Comparison of ENCODE assay signal across 14 cellular contexts in the genomic region with DNA sequence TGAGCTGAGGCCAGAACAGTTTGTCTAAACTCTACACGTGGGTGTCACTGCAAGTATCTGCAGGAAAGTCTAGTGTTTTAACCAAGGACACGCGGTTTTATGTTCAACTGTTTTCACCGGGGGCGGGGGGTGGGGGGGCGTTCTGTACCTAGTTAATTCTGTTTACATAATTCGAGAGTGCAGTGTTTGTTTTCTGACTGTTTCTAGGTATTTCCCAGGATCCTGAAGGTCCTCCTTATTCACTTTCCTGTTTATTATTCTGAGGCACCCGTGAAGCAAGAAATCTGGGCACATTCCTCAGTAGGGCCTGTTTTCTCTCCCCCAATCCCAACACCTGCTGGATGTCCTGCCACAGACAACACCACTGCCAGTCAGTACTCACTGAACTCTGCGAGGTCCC. TPM values are rescaled to one million over a fixed set of nuclear protein-coding genes. Genes with fewer than 3 reads are reported as not detected.
DNase-seq lines count a peak whose midpoint lies in the region; ATAC-seq and TF ChIP-seq lines count a peak whose summit lies in the region.
"Had no signal": no experiment of that assay in that cellular context is flagged by ENCODE, and none has a peak within 500 bp of the region (broad histone marks: within the 10 kb centered on the region; RNA-seq: fewer than 3 reads in every experiment).

No MANE protein-coding gene starts in this region.

- no peak overlapping the region for H3K27ac Mint-ChIP-seq in CD4-positive, alpha-beta T cell

- H3K27ac ChIP-seq in HL-60 (replicated peaks): peak overlapping the region; percentile 35
- H3K27ac ChIP-seq in mesodermal cell (ENCODE audit: low read depth, low read length, severe bottlenecking): peak overlapping the region; percentile 41
- H3K27ac ChIP-seq in suprapubic skin: peak overlapping the region; percentile 27
- H3K27ac ChIP-seq in CD4-positive, alpha-beta T cell (ENCODE audit: low read depth, low read length): no peak overlapping the region
- H3K27ac ChIP-seq: KMS-11, PC-9 had no signal

- CTCF ChIA-PET in CD4-positive, alpha-beta T cell (lab: Charles Lee): no interaction called here

- no peak overlapping the region for H3K4me3 Mint-ChIP-seq in CD4-positive, alpha-beta T cell

- intact Hi-C loops in CD4-positive, alpha-beta T cell (cut with DNase I, micrococcal nuclease): no loop called here

- H3K27me3 Mint-ChIP-seq in CD4-positive, alpha-beta T cell: no peaks in the 10 kb centered on the region

- TF ChIP-seq POLR2A in suprapubic skin (IDR thresholded peaks at IDR 0.05): no peak

- POLR2A ChIA-PET in CD4-positive, alpha-beta T cell (lab: Charles Lee): no interaction called here

- TF ChIP-seq EP300 in suprapubic skin (IDR thresholded peaks at IDR 0.05): no peak

- ATAC-seq in CD4-positive, alpha-beta T cell (ENCODE audit: poor library complexity): no peak

- no peaks in the 10 kb centered on the region for H3K27me3 ChIP-seq in HL-60 (ENCODE audit: insufficient read depth, poor library complexity, severe bottlenecking)
- no peaks in the 10 kb centered on the region for H3K27me3 ChIP-seq in suprapubic skin
- H3K27me3 ChIP-seq in CD4-positive, alpha-beta T cell (ENCODE audit: control insufficient read depth, insufficient read depth, low read length): no peaks in the 10 kb centered on the region
- H3K27me3 ChIP-seq: BE2C had no signal

- H3K36me3 Mint-ChIP-seq in CD4-positive, alpha-beta T cell (ENCODE audit: low read depth): peaks cover 7% of the 10 kb centered on the region

- no peaks in the 10 kb centered on the region for H3K36me3 ChIP-seq in mesodermal cell (ENCODE audit: control insufficient read depth, insufficient read depth, low read length)
- H3K36me3 ChIP-seq in suprapubic skin: no peaks in the 10 kb centered on the region
- H3K36me3 ChIP-seq: BE2C had no signal

- TF ChIP-seq CTCF in HL-60 (IDR thresholded peaks at IDR 0.05; ENCODE audit: insufficient read depth, low read length) (no peak), suprapubic skin (IDR thresholded peaks at IDR 0.05) (no peak)
- TF ChIP-seq CTCF in CD4-positive, alpha-beta T cell (IDR thresholded peaks at IDR 0.05): no peak

- DNase-seq in HL-60 (ENCODE audit: low read depth in 1 of 2, low spot score in 1 of 2): no peak
- peak; percentile 23 for DNase-seq in astrocyte of the hippocampus (ENCODE audit: low read depth, low spot score)
- no peak for DNase-seq in suprapubic skin (ENCODE audit: low spot score in 2 of 2)
- no peak for DNase-seq in NCI-H1930 (lab: John Stamatoyannopoulos, UW)
- DNase-seq in CD4-positive, alpha-beta T cell: no peak
- DNase-seq in SKM-1 (lab: John Stamatoyannopoulos, UW; ENCODE audit: unreplicated experiment): no peak
- DNase-seq: DMS153, NCI-H1092, NCI-H446, PC-9 had no signal

- H3K4me1 ChIP-seq in mesodermal cell (ENCODE audit: control insufficient read depth, insufficient read depth, low read length, poor library complexity, severe bottlenecking): peaks cover 6% of the 10 kb centered on the region
- peaks cover 18% of the 10 kb centered on the region for H3K4me1 ChIP-seq in suprapubic skin
- H3K4me1 ChIP-seq: BE2C had no signal

- WGBS in mesodermal cell (ENCODE audit: insufficient coverage in 2 of 2), 2 experiments: 87 to 92% methylated on average over 5 to 8 of the region's 9 CpGs
- WGBS in suprapubic skin: 35% methylated on average over 9 of the region's 9 CpGs

- H3K9me3 Mint-ChIP-seq in CD4-positive, alpha-beta T cell: no peaks in the 10 kb centered on the region

- no peaks in the 10 kb centered on the region for H3K4me1 Mint-ChIP-seq in CD4-positive, alpha-beta T cell (ENCODE audit: low read depth)

- H3K9me3 ChIP-seq in mesodermal cell (ENCODE audit: control insufficient read depth, low read length): no peaks in the 10 kb centered on the region
- H3K9me3 ChIP-seq in suprapubic skin: no peaks in the 10 kb centered on the region
- H3K9me3 ChIP-seq in CD4-positive, alpha-beta T cell (ENCODE audit: control insufficient read depth, low read length): no peaks in the 10 kb centered on the region
- H3K9me3 ChIP-seq: BE2C had no signal

- H3K4me3 ChIP-seq in HL-60 (replicated peaks; ENCODE audit: insufficient read depth, low read length) (no peak overlapping the region), mesodermal cell (ENCODE audit: extremely low read depth, insufficient read depth, low read length, poor library complexity, severe bottlenecking) (no peak overlapping the region), suprapubic skin (no peak overlapping the region)
- H3K4me3 ChIP-seq: PC-9 had no signal

RNA-seq across cellular contexts. Expression of gene LOXL4, which starts 7.6 kb away (rescaled TPM):
- polyA plus RNA-seq in mesodermal cell (2013, experiment 1 of 2): 9.1 TPM
- polyA plus RNA-seq in mesodermal cell (2013, experiment 2 of 2): 8.1 TPM
- total RNA-seq in suprapubic skin: 1 to 10 TPM; 1.6 to 2.3 (median 1.7) TPM
- not detected for total RNA-seq in CD4-positive, alpha-beta T cell
- total RNA-seq: MCF 10A had no signal
